ENCODE assay signal across 25 cellular contexts in the genomic region with DNA sequence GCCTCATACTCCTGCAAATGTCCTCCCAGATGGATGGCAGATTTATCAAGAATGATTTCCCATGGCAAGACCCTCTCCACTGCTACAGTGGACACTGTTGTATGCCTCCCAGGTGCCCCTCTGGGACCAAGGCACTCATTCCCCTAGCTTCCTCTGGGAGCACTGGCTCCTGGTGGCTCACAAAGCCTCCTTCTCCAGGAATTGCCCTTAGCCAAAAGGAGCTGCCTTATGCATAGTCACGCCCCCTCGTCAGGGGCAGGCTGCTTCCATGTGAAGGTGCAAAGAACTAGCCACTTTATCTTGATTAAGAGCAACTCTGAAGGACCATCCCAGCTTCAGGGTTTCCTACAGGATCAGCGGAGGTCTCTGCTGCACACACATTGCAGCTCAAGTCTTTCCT.
"Had no signal": no experiment of that assay in that cellular context is flagged by ENCODE, and none has a peak within 500 bp of the region (broad histone marks: within the 10 kb centered on the region; RNA-seq: fewer than 3 reads in every experiment).

No MANE protein-coding gene starts in this region.

- H2AFZ ChIP-seq: hepatocyte had no signal

- H3K9me3 Mint-ChIP-seq: stimulated activated effector memory CD8-positive, alpha-beta T cell treated with anti-CD3 and anti-CD28 coated beads, Interleukin-12 subunit alpha, Interleukin-12 subunit beta, amount 100 ng/mL, for 72 hours had no signal

- H3K27ac ChIP-seq: esophagus muscularis mucosa, foreskin keratinocyte, gastroesophageal sphincter, heart left ventricle, hepatocyte, left lung, ovary, psoas muscle, sigmoid colon, stomach, thyroid gland had no signal

- H3K4me1 Mint-ChIP-seq: naive thymus-derived CD8-positive, alpha-beta T cell; stimulated activated effector memory CD8-positive, alpha-beta T cell treated with anti-CD3 and anti-CD28 coated beads, Interleukin-12 subunit alpha, Interleukin-12 subunit beta, amount 100 ng/mL, for 72 hours had no signal

- H3K36me3 Mint-ChIP-seq: stimulated activated effector memory CD8-positive, alpha-beta T cell treated with anti-CD3 and anti-CD28 coated beads, Interleukin-12 subunit alpha, Interleukin-12 subunit beta, amount 100 ng/mL, for 72 hours had no signal

- H3K4me1 ChIP-seq: esophagus muscularis mucosa, foreskin keratinocyte, gastroesophageal sphincter, heart left ventricle, left lung, psoas muscle, sigmoid colon, stomach, thyroid gland had no signal

- H3K27me3 ChIP-seq: esophagus muscularis mucosa, foreskin keratinocyte, gastroesophageal sphincter, hepatocyte, left lung, ovary, sigmoid colon, stomach, thyroid gland had no signal

- DNase-seq: effector CD8-positive, alpha-beta T cell; foreskin keratinocyte; heart left ventricle; left cardiac atrium; left lung; naive thymus-derived CD8-positive, alpha-beta T cell; nephron progenitor cell; occipital lobe; ovary; posterior cingulate gyrus; psoas muscle; right cardiac atrium; sigmoid colon; stimulated activated CD4-positive, alpha-beta T cell treated with anti-CD3 and anti-CD28 coated beads, Interleukin-2, amount 100 ng/mL, for 24 hours; stimulated activated CD4-positive, alpha-beta T cell treated with anti-CD3 and anti-CD28 coated beads, Interleukin-4, amount 100 ng/mL, for 24 hours; stimulated activated naive CD4-positive, alpha-beta T cell treated with Interleukin-2 at 50 U/mL for 16 hours; stomach; thyroid gland; trophoblast cell had no signal

- H3K9me3 ChIP-seq: esophagus muscularis mucosa, heart left ventricle, left lung, ovary, psoas muscle, sigmoid colon, thyroid gland had no signal

- H3K79me2 ChIP-seq: hepatocyte had no signal

- H3K4me3 Mint-ChIP-seq: naive thymus-derived CD8-positive, alpha-beta T cell; nephron progenitor cell; stimulated activated effector memory CD8-positive, alpha-beta T cell treated with anti-CD3 and anti-CD28 coated beads, Interleukin-12 subunit alpha, Interleukin-12 subunit beta, amount 100 ng/mL, for 72 hours had no signal

- H3K4me2 ChIP-seq: hepatocyte had no signal

- FAIRE-seq: colon, endothelial cell of umbilical vein had no signal

- H3K36me3 ChIP-seq: esophagus muscularis mucosa, gastroesophageal sphincter, heart left ventricle, left lung, ovary, sigmoid colon, stomach, thyroid gland had no signal

- ATAC-seq: foreskin keratinocyte; gastroesophageal sphincter; heart left ventricle; left cardiac atrium; left lung; naive thymus-derived CD8-positive, alpha-beta T cell; psoas muscle; right cardiac atrium; stimulated activated effector memory CD8-positive, alpha-beta T cell treated with anti-CD3 and anti-CD28 coated beads, Interleukin-12 subunit alpha, Interleukin-12 subunit beta, amount 100 ng/mL, for 72 hours had no signal

- H3K4me3 ChIP-seq: esophagus muscularis mucosa, gastroesophageal sphincter, heart left ventricle, hepatocyte, left lung, ovary, psoas muscle, sigmoid colon, stomach, thyroid gland had no signal

- H3K27ac Mint-ChIP-seq: naive thymus-derived CD8-positive, alpha-beta T cell; nephron progenitor cell; stimulated activated effector memory CD8-positive, alpha-beta T cell treated with anti-CD3 and anti-CD28 coated beads, Interleukin-12 subunit alpha, Interleukin-12 subunit beta, amount 100 ng/mL, for 72 hours had no signal
